In the genomic region with DNA sequence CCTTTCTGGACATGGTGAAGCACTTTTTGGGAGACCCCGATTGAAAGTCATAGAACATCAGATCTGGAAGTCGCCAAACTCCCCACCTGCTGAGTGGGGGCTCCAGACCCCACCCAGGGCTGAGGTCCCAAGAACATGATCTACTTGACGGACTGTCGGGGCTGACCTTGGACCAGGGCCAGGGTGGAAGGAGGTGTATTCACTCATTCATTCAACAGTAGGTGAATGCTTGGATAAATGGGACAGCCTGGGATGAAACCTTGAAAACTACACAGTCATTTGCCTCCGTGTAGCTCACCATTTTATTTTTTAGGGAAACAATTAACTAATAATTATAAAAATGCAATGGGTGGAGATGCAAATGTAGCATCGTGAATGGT, we compare ENCODE assay signal across 26 cellular contexts.
A peak's percentile ranks its signal among the peaks of the same experiment; 100 is the strongest.
DNase-seq lines count a peak whose midpoint lies in the region; ATAC-seq and TF ChIP-seq lines count a peak whose summit lies in the region.
"Had no signal": no experiment of that assay in that cellular context is flagged by ENCODE, and none has a peak within 500 bp of the region (broad histone marks: within the 10 kb centered on the region; RNA-seq: fewer than 3 reads in every experiment).

No MANE protein-coding gene starts in this region.

- no peak overlapping the region for H3K4me3 ChIP-seq in endodermal cell (ENCODE audit: low read length)
- no peak overlapping the region for H3K4me3 ChIP-seq in naive thymus-derived CD4-positive, alpha-beta T cell (ENCODE audit: low read length)
- H3K4me3 ChIP-seq: BLaER1, GM23248, SJCRH30 had no signal

- H3K9me3 Mint-ChIP-seq in activated T-cell treated with anti-CD3 and anti-CD28 coated beads, Interleukin-2, amount 50 U/mL, for 24 hours, result no peaks in the 10 kb centered on the region
- H3K9me3 Mint-ChIP-seq in endodermal cell (no peaks in the 10 kb centered on the region), type B pancreatic cell (no peaks in the 10 kb centered on the region)
- H3K9me3 Mint-ChIP-seq in activated CD4-positive, alpha-beta T cell treated with anti-CD3 and anti-CD28 coated beads, Interleukin-2, amount 10 ng/mL, durations not matched to agents 24 days and 14 days, result no peaks in the 10 kb centered on the region
- peaks cover 0 to 2% (median 0%) of the 10 kb centered on the region in 11 donors for H3K9me3 Mint-ChIP-seq in naive thymus-derived CD4-positive, alpha-beta T cell
- H3K9me3 Mint-ChIP-seq: CD4-positive, alpha-beta memory T cell had no signal

- no peak for TF ChIP-seq CTCF in endodermal cell (conservative IDR thresholded peaks at IDR 0.05)
- no peak for TF ChIP-seq CTCF in type B pancreatic cell (conservative IDR thresholded peaks at IDR 0.05)

- no peak overlapping the region for H3K9ac ChIP-seq in endodermal cell (ENCODE audit: extremely low read depth, low read length, poor library complexity, severe bottlenecking)
- H3K9ac ChIP-seq: BLaER1, GM23248 had no signal

- CTCF ChIA-PET in naive thymus-derived CD4-positive, alpha-beta T cell (lab: Charles Lee), result no interaction called here

- H3K27ac Mint-ChIP-seq in activated T-cell treated with anti-CD3 and anti-CD28 coated beads, Interleukin-2, amount 50 U/mL, for 24 hours, result no peak overlapping the region
- H3K27ac Mint-ChIP-seq in endodermal cell (no peak overlapping the region), type B pancreatic cell (no peak overlapping the region)
- H3K27ac Mint-ChIP-seq in activated CD4-positive, alpha-beta T cell treated with anti-CD3 and anti-CD28 coated beads, Interleukin-2, amount 10 ng/mL, durations not matched to agents 24 days and 14 days, result no peak overlapping the region
- H3K27ac Mint-ChIP-seq in naive thymus-derived CD4-positive, alpha-beta T cell, result no peak overlapping the region
- H3K27ac Mint-ChIP-seq: CD4-positive, alpha-beta memory T cell had no signal

- POLR2A ChIA-PET in naive thymus-derived CD4-positive, alpha-beta T cell (lab: Charles Lee), result no interaction called here

- H3K9me3 ChIP-seq in endodermal cell (ENCODE audit: control insufficient read depth, low read length), result no peaks in the 10 kb centered on the region
- H3K9me3 ChIP-seq in naive thymus-derived CD4-positive, alpha-beta T cell (ENCODE audit: control insufficient read depth in 2 of 3, low read length in 3 of 3), result no peaks in the 10 kb centered on the region
- H3K9me3 ChIP-seq: BLaER1, Caco-2, SJCRH30 had no signal

- no peaks in the 10 kb centered on the region for H3K4me1 ChIP-seq in endodermal cell (ENCODE audit: control insufficient read depth, insufficient read depth, low read length)
- H3K4me1 ChIP-seq in naive thymus-derived CD4-positive, alpha-beta T cell (ENCODE audit: control insufficient read depth in 2 of 2, insufficient read depth in 2 of 2, low read length in 2 of 2), result no peaks in the 10 kb centered on the region
- H3K4me1 ChIP-seq: BLaER1, Caco-2, SJCRH30 had no signal

- peaks cover 14% of the 10 kb centered on the region for H3K27me3 Mint-ChIP-seq in activated T-cell treated with anti-CD3 and anti-CD28 coated beads, Interleukin-2, amount 50 U/mL, for 24 hours
- no peaks in the 10 kb centered on the region for H3K27me3 Mint-ChIP-seq in endodermal cell (ENCODE audit: insufficient read depth)
- H3K27me3 Mint-ChIP-seq in type B pancreatic cell, result peaks cover 50% of the 10 kb centered on the region
- H3K27me3 Mint-ChIP-seq in activated CD4-positive, alpha-beta T cell treated with anti-CD3 and anti-CD28 coated beads, Interleukin-2, amount 10 ng/mL, durations not matched to agents 24 days and 14 days, result no peaks in the 10 kb centered on the region
- H3K27me3 Mint-ChIP-seq in naive thymus-derived CD4-positive, alpha-beta T cell, result peaks cover 4 to 32% (median 18%) of the 10 kb centered on the region in 5 donors

- no peaks in the 10 kb centered on the region for H3K27me3 ChIP-seq in endodermal cell (ENCODE audit: control insufficient read depth, insufficient read depth, low read length, poor library complexity, severe bottlenecking)
- no peaks in the 10 kb centered on the region for H3K27me3 ChIP-seq in naive thymus-derived CD4-positive, alpha-beta T cell (ENCODE audit: control insufficient read depth in 2 of 2, insufficient read depth in 2 of 2, low read length in 2 of 2)
- H3K27me3 ChIP-seq: BLaER1 had no signal

- intact Hi-C loops in posterior cingulate gyrus (cut with DNase I), result no loop called here
- intact Hi-C loops in activated CD4-positive, alpha-beta T cell treated with anti-CD3 and anti-CD28 coated beads, Interleukin-2, amount 10 ng/mL, durations not matched to agents 24 days and 14 days (cut with micrococcal nuclease), result no loop called here
- intact Hi-C loops in naive thymus-derived CD4-positive, alpha-beta T cell (cut with micrococcal nuclease), result no loop called here

- ATAC-seq in naive thymus-derived CD4-positive, alpha-beta T cell, result no peak
- ATAC-seq in GM21447 (IDR thresholded peaks at IDR 0.05; ENCODE audit: unreplicated experiment), result no peak
- ATAC-seq: Panc1 had no signal

- no peak overlapping the region for H3K27ac ChIP-seq in endodermal cell (ENCODE audit: low read depth, low read length)
- no peak overlapping the region for H3K27ac ChIP-seq in naive thymus-derived CD4-positive, alpha-beta T cell (ENCODE audit: low read depth, low read length)
- H3K27ac ChIP-seq: 22Rv1, BLaER1, GM23248, SJCRH30 had no signal

- H3K36me3 ChIP-seq in endodermal cell (ENCODE audit: control insufficient read depth, insufficient read depth, low read length), result no peaks in the 10 kb centered on the region
- no peaks in the 10 kb centered on the region for H3K36me3 ChIP-seq in naive thymus-derived CD4-positive, alpha-beta T cell (ENCODE audit: control insufficient read depth in 2 of 3, insufficient read depth in 3 of 3, low read length in 3 of 3)
- H3K36me3 ChIP-seq: BLaER1, SJCRH30 had no signal

- H3K4me3 Mint-ChIP-seq in activated T-cell treated with anti-CD3 and anti-CD28 coated beads, Interleukin-2, amount 50 U/mL, for 24 hours, result no peak overlapping the region
- H3K4me3 Mint-ChIP-seq in endodermal cell (no peak overlapping the region), type B pancreatic cell (no peak overlapping the region)
- no peak overlapping the region for H3K4me3 Mint-ChIP-seq in activated CD4-positive, alpha-beta T cell treated with anti-CD3 and anti-CD28 coated beads, Interleukin-2, amount 10 ng/mL, durations not matched to agents 24 days and 14 days
- H3K4me3 Mint-ChIP-seq in naive thymus-derived CD4-positive, alpha-beta T cell, result no peak overlapping the region
- H3K4me3 Mint-ChIP-seq: CD4-positive, alpha-beta memory T cell had no signal

- no peaks in the 10 kb centered on the region for H3K4me1 Mint-ChIP-seq in activated T-cell treated with anti-CD3 and anti-CD28 coated beads, Interleukin-2, amount 50 U/mL, for 24 hours (ENCODE audit: low read depth)
- peaks cover 8% of the 10 kb centered on the region for H3K4me1 Mint-ChIP-seq in endodermal cell
- H3K4me1 Mint-ChIP-seq in type B pancreatic cell (ENCODE audit: unreplicated experiment), result no peaks in the 10 kb centered on the region
- H3K4me1 Mint-ChIP-seq in activated CD4-positive, alpha-beta T cell treated with anti-CD3 and anti-CD28 coated beads, Interleukin-2, amount 10 ng/mL, durations not matched to agents 24 days and 14 days, result no peaks in the 10 kb centered on the region
- no peaks in the 10 kb centered on the region for H3K4me1 Mint-ChIP-seq in naive thymus-derived CD4-positive, alpha-beta T cell

- DNase-seq in activated T-cell treated with anti-CD3 and anti-CD28 coated beads, Interleukin-2, amount 50 U/mL, for 24 hours, result peak; percentile 6
- no peak for DNase-seq in activated T-cell treated with anti-CD3 and anti-CD28 coated beads, Interleukin-2, amount 50 U/mL, for 1 hour
- DNase-seq in endodermal cell (peak; percentile 16), posterior cingulate gyrus (peak in 6 of 10 donors; percentile 4 to 57 (median 22)), type B pancreatic cell (ENCODE audit: extremely low spot score, unreplicated experiment) (peak; percentile 22)
- DNase-seq in activated CD4-positive, alpha-beta T cell treated with anti-CD3 and anti-CD28 coated beads, Interleukin-2, amount 10 ng/mL, durations not matched to agents 24 days and 14 days, result no peak
- DNase-seq in naive thymus-derived CD4-positive, alpha-beta T cell, result no peak
- DNase-seq: ACHN; Caco-2; CD4-positive, alpha-beta memory T cell; DMS 273 treated with DMSO at 0.1 percent for 48 hours; DMS79 treated with DMSO at 0.1 percent for 48 hours; GM23248; HCEC 1CT; Kasumi-1; NCI-H1417; NCI-H1694 treated with DMSO at 0.1 percent for 48 hours; NCI-H2081 treated with DMSO at 0.1 percent for 48 hours; NCI-H2171 treated with DMSO at 0.1 percent for 48 hours; NCI-H524 treated with DMSO at 0.1 percent for 48 hours; NCI-H82; SJCRH30 had no signal

- H3K36me3 Mint-ChIP-seq in activated T-cell treated with anti-CD3 and anti-CD28 coated beads, Interleukin-2, amount 50 U/mL, for 24 hours (ENCODE audit: low read depth), result no peaks in the 10 kb centered on the region
- H3K36me3 Mint-ChIP-seq in endodermal cell (ENCODE audit: low read depth), result no peaks in the 10 kb centered on the region
- no peaks in the 10 kb centered on the region for H3K36me3 Mint-ChIP-seq in type B pancreatic cell
- H3K36me3 Mint-ChIP-seq in activated CD4-positive, alpha-beta T cell treated with anti-CD3 and anti-CD28 coated beads, Interleukin-2, amount 10 ng/mL, durations not matched to agents 24 days and 14 days (ENCODE audit: low read depth), result no peaks in the 10 kb centered on the region
- H3K36me3 Mint-ChIP-seq in naive thymus-derived CD4-positive, alpha-beta T cell, result no peaks in the 10 kb centered on the region
- H3K36me3 Mint-ChIP-seq: CD4-positive, alpha-beta memory T cell had no signal

- WGBS in endodermal cell (ENCODE audit: insufficient coverage in 1 of 2, insufficient read length in 1 of 2), 2 experiments, result 79 to 85% methylated on average over 4 to 5 of the region's 6 CpGs

Comparison
In these comparisons a context has a peak if more than half of its experiments do, and no peak if none do; other contexts are left out.
1. DNase-seq: peak in activated T-cell treated with anti-CD3 and anti-CD28 coated beads, Interleukin-2, amount 50 U/mL, for 24 hours (single experiment), endodermal cell (single experiment), posterior cingulate gyrus (6 of 10) and type B pancreatic cell (single experiment); none in activated T-cell treated with anti-CD3 and anti-CD28 coated beads, Interleukin-2, amount 50 U/mL, for 1 hour (single experiment), activated CD4-positive, alpha-beta T cell treated with anti-CD3 and anti-CD28 coated beads, Interleukin-2, amount 10 ng/mL, durations not matched to agents 24 days and 14 days (single experiment) and naive thymus-derived CD4-positive, alpha-beta T cell (0 of 9).